ENCODE assay signal across 8 cellular contexts in genomic region chr13:20525601-20526544, GRCh38. TPM values are rescaled to one million over a fixed set of nuclear protein-coding genes. Genes with fewer than 3 reads are reported as not detected.
DNase-seq lines count a peak whose midpoint lies in the region; ATAC-seq and TF ChIP-seq lines count a peak whose summit lies in the region.

TSS of gene CRYL1 (minus strand) at chr13:20525857. CDS start at chr13:20525794, 63 bp downstream.

- H3K9me3 ChIP-seq in stomach: no peaks in the 10 kb centered on the region

- H3K4me1 Mint-ChIP-seq in neural crest cell: peaks cover 26% of the 10 kb centered on the region

- no peaks in the 10 kb centered on the region for H3K36me3 ChIP-seq in stomach

- H3K4me1 ChIP-seq in stomach: peaks cover 0 to 45% (median 26%) of the 10 kb centered on the region in 4 donors

- DNase-seq in DMS153 treated with DMSO at 0.1 percent for 48 hours (lab: John Stamatoyannopoulos, UW; ENCODE audit: unreplicated experiment) (peak; percentile 34), SIG-M5 (lab: John Stamatoyannopoulos, UW) (peak; percentile 30), activated gamma-delta T cell (lab: John Stamatoyannopoulos, UW) (peak; percentile 57), foreskin fibroblast (peak; percentile 71 to 91), neural crest cell (ENCODE audit: low read depth, low spot score) (peak; percentile 29), stomach (peak; percentile 82)
- DNase-seq in Jurkat, Clone E6-1 (ENCODE audit: low read depth, low spot score): peak; percentile 51

- peak; percentile 88 for ATAC-seq in GM21528 (IDR thresholded peaks at IDR 0.05; ENCODE audit: low FRiP score, unreplicated experiment)

- H3K9me3 Mint-ChIP-seq in neural crest cell: no peaks in the 10 kb centered on the region

- TF ChIP-seq CTCF in foreskin fibroblast (IDR thresholded peaks at IDR 0.05; ENCODE audit: low read depth, low read length) (no peak), neural crest cell (conservative IDR thresholded peaks at IDR 0.05) (no peak), stomach (IDR thresholded peaks at IDR 0.05) (no peak)

- peak within 1 kb of the TSS; percentile 87 to 92 (median 88) for H3K27ac ChIP-seq in stomach

- H3K4me3 Mint-ChIP-seq in neural crest cell: peak within 1 kb of the TSS; percentile 90

- H3K27me3 Mint-ChIP-seq in neural crest cell (ENCODE audit: low read depth): peaks cover 22% of the 10 kb centered on the region

- intact Hi-C loops in stomach (cut with DNase I; ENCODE audit: low total_unique reads): no loop called here

- TF ChIP-seq EP300 in stomach (IDR thresholded peaks at IDR 0.05): no peak

- WGBS in stomach, 5 donors: 0 to 1% (median 0%) methylated on average over 19 to 89 of the region's 89 CpGs

- no peak for TF ChIP-seq POLR2A in stomach (IDR thresholded peaks at IDR 0.05)

- H3K4me3 ChIP-seq in Jurkat, Clone E6-1 (ENCODE audit: low read length): peak within 1 kb of the TSS; percentile 81
- peak within 1 kb of the TSS; percentile 76 to 91 for H3K4me3 ChIP-seq in foreskin fibroblast (ENCODE audit: low read depth in 1 of 2, low read length in 2 of 2)
- H3K4me3 ChIP-seq in stomach: peak within 1 kb of the TSS; percentile 64 to 96 (median 95)

- H3K27me3 ChIP-seq in stomach: peaks cover 0 to 5% (median 0%) of the 10 kb centered on the region in 3 donors

- H3K36me3 Mint-ChIP-seq in neural crest cell (ENCODE audit: low read depth): no peaks in the 10 kb centered on the region

- peak within 1 kb of the TSS; percentile 36 for H3K27ac Mint-ChIP-seq in neural crest cell (ENCODE audit: unreplicated experiment)

RNA-seq across cellular contexts. Expression of gene CRYL1, which starts in this region (rescaled TPM):
- polyA plus RNA-seq in Jurkat, Clone E6-1 (2012; ENCODE audit: insufficient read depth, insufficient read length): 28.9 TPM
- total RNA-seq in neural crest cell (19.9 and 20.6 TPM in 2 replicates), stomach (100 to 1,000 TPM in 1 of 5 donors, 10 to 100 TPM in 4; 11.6 to 112 (median 29.3) TPM)
- 10 to 100 TPM; 22.7 to 68.9 (median 46.7) TPM for polyA plus RNA-seq in stomach

Comparison
In these comparisons a context has a peak if more than half of its experiments do, and no peak if none do; other contexts are left out.
1. Peak in every context shown above with its lines: DNase-seq, ATAC-seq, H3K4me3 ChIP-seq and H3K27ac ChIP-seq.
2. DNase-seq: peak in every context shown above with its lines; median percentile 82 in stomach; 81 in foreskin fibroblast; 57 in activated gamma-delta T cell; 51 in Jurkat, Clone E6-1; 34 in DMS153 treated with DMSO at 0.1 percent for 48 hours; 30 in SIG-M5; 29 in neural crest cell.